ENCODE assay signal across 26 cellular contexts in genomic region chr17:60447375-60447774, GRCh38. TPM values are rescaled to one million over a fixed set of nuclear protein-coding genes. Genes with fewer than 3 reads are reported as not detected.
"Had no signal": no experiment of that assay in that cellular context is flagged by ENCODE, and none has a peak within 500 bp of the region (broad histone marks: within the 10 kb centered on the region; RNA-seq: fewer than 3 reads in every experiment).

No MANE protein-coding gene starts in this region.

- H3K4me2 ChIP-seq: PC-9 had no signal

- H3K27ac ChIP-seq: HL-60, PC-9, Peyer's patch, SJCRH30 had no signal

- H3K27me3 Mint-ChIP-seq: IgD-negative memory B cell had no signal

- ATAC-seq: Right ventricle myocardium inferior, SK-N-SH treated with all-trans-retinoic acid at 6 μM for 48 hours had no signal

- H3K9me3 Mint-ChIP-seq: IgD-negative memory B cell had no signal

- H3K4me3 ChIP-seq: PC-9, Peyer's patch, SJCRH30 had no signal

- H3K9me3 ChIP-seq: Peyer's patch, SJCRH30 had no signal

- H3K27ac Mint-ChIP-seq: IgD-negative memory B cell had no signal

- H3K27me3 ChIP-seq: Peyer's patch, SJCRH30 had no signal

- H2AFZ ChIP-seq: PC-9 had no signal

- H3K4me1 ChIP-seq: Peyer's patch had no signal

- DNase-seq: KBM-7, MV-4-11, NCI-H1048, NCI-H1105, NCI-H1417, NCI-H146, NCI-H1694 treated with DMSO at 0.1 percent for 48 hours, NCI-H1930, NCI-H2081, NCI-H2107, NCI-H2227 treated with DMSO at 0.1 percent for 48 hours, NCI-H524 treated with DMSO at 0.1 percent for 48 hours, NCI-H69, NCI-H774, PC-9, Peyer's patch, SHP77 treated with DMSO at 0.1 percent for 48 hours, SJCRH30 had no signal

- H3K4me1 Mint-ChIP-seq: IgD-negative memory B cell had no signal

- H3K4me3 Mint-ChIP-seq: IgD-negative memory B cell had no signal

RNA-seq across cellular contexts. Expression of gene CHCT1, which starts 25.1 kb away (rescaled TPM):
- total RNA-seq: LHCN-M2, MCF 10A, NCI-H460, PC-9, Peyer's patch, Right ventricle myocardium inferior, RPMI7951, SJCRH30 had no signal
- polyA plus RNA-seq: IgD-negative memory B cell had no signal
